Comparison of ENCODE assay signal across 12 cellular contexts in the genomic region with DNA sequence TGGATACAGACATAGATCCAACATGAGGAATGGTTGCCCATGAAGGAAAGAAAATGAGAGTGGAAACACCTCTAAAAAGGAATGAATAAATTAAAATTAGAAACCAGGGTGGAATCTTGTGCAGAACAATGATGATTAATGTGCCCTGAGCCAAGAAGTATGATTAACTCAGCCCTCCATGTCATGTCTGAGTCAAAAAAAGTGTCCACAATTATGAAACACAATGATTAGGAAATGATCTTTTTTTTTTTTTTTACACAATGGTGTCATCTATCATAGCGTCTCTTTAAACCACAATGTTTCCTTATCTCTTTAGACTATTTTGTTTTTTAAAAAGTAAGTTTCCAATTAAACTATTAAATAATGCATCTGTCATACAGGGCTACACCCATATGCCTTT.
A peak's percentile ranks its signal among the peaks of the same experiment; 100 is the strongest.
DNase-seq lines count a peak whose midpoint lies in the region; ATAC-seq and TF ChIP-seq lines count a peak whose summit lies in the region.
"Had no signal": no experiment of that assay in that cellular context is flagged by ENCODE, and none has a peak within 500 bp of the region (broad histone marks: within the 10 kb centered on the region; RNA-seq: fewer than 3 reads in every experiment).

No MANE protein-coding gene starts in this region.

- peak overlapping the region; percentile 80 for H3K27ac Mint-ChIP-seq in MCF 10A (ENCODE audit: low read depth, unreplicated experiment)

- no peaks in the 10 kb centered on the region for H3K36me3 Mint-ChIP-seq in MCF 10A (ENCODE audit: insufficient read depth, unreplicated experiment)

- no peak for TF ChIP-seq EP300 in gastroesophageal sphincter (IDR thresholded peaks at IDR 0.05)

- POLR2A ChIA-PET in MCF 10A (lab: Yijun Ruan, JAX): interaction anchor here (0.6 to 4.1 kb wide), 7 partner anchors 10 to 74 kb away, joined by 3 to 23 read pairs (median 14); no protein-coding TSS in a partner anchor

- TF ChIP-seq CTCF in MCF 10A (IDR thresholded peaks at IDR 0.05; ENCODE audit: unreplicated experiment) (no peak), breast epithelium (IDR thresholded peaks at IDR 0.05) (no peak), fibroblast of the aortic adventitia (IDR thresholded peaks at IDR 0.05; ENCODE audit: insufficient read depth, low read length) (no peak), prostate gland (IDR thresholded peaks at IDR 0.05) (no peak), gastroesophageal sphincter (IDR thresholded peaks at IDR 0.05) (no peak)

- H3K36me3 ChIP-seq in breast epithelium (no peaks in the 10 kb centered on the region), prostate gland (no peaks in the 10 kb centered on the region), gastroesophageal sphincter (no peaks in the 10 kb centered on the region)

- peaks cover 41% of the 10 kb centered on the region for H3K4me1 Mint-ChIP-seq in MCF 10A (ENCODE audit: insufficient read depth, unreplicated experiment)

- no peaks in the 10 kb centered on the region for H3K9me3 ChIP-seq in breast epithelium
- no peaks in the 10 kb centered on the region for H3K9me3 ChIP-seq in prostate gland
- no peaks in the 10 kb centered on the region for H3K9me3 ChIP-seq in gastroesophageal sphincter

- WGBS in prostate gland: 44% methylated on average over 1 of the region's 1 CpG
- 38 to 56% methylated on average over 1 of the region's 1 CpG for WGBS in gastroesophageal sphincter (ENCODE audit: low coverage in 1 of 2), 2 donors

- H3K4me3 ChIP-seq in breast epithelium: no peak overlapping the region
- no peak overlapping the region for H3K4me3 ChIP-seq in fibroblast of the aortic adventitia (ENCODE audit: low read depth, low read length)
- H3K4me3 ChIP-seq in prostate gland: no peak overlapping the region
- H3K4me3 ChIP-seq in gastroesophageal sphincter: no peak overlapping the region

- CTCF ChIA-PET in MCF 10A (lab: Yijun Ruan, JAX): interaction anchor here (0.7 to 1.2 kb wide), 2 partner anchors 22 to 37 kb away, joined by 3 to 7 read pairs; no protein-coding TSS in a partner anchor

- no peaks in the 10 kb centered on the region for H3K27me3 Mint-ChIP-seq in MCF 10A (ENCODE audit: insufficient read depth, unreplicated experiment)

- no peaks in the 10 kb centered on the region for H3K4me1 ChIP-seq in breast epithelium
- H3K4me1 ChIP-seq in prostate gland (replicated peaks): no peaks in the 10 kb centered on the region
- H3K4me1 ChIP-seq in gastroesophageal sphincter: no peaks in the 10 kb centered on the region

- TF ChIP-seq POLR2A in breast epithelium (IDR thresholded peaks at IDR 0.05) (no peak), prostate gland (IDR thresholded peaks at IDR 0.05) (no peak), gastroesophageal sphincter (IDR thresholded peaks at IDR 0.05) (no peak)

- H3K9me3 Mint-ChIP-seq in MCF 10A (ENCODE audit: unreplicated experiment): no peaks in the 10 kb centered on the region

- H3K27me3 ChIP-seq in breast epithelium (no peaks in the 10 kb centered on the region), prostate gland (replicated peaks; ENCODE audit: insufficient read depth) (no peaks in the 10 kb centered on the region), gastroesophageal sphincter (no peaks in the 10 kb centered on the region)

- ATAC-seq in gastroesophageal sphincter: no peak

- no TSS peak for BruUV-seq in MCF 10A (replicated peaks; lab: Mats Ljungman, UMichigan)

- intact Hi-C loops in MCF 10A (cut with micrococcal nuclease) (loop anchor here (2.0 kb wide), 1 partner anchor 29 kb away; no protein-coding TSS in a partner anchor), breast epithelium (cut with DNase I; ENCODE audit: low total_unique reads) (no loop called here), prostate gland (cut with DNase I) (no loop called here)

- H3K27ac ChIP-seq in breast epithelium: no peak overlapping the region
- no peak overlapping the region for H3K27ac ChIP-seq in prostate gland
- H3K27ac ChIP-seq in gastroesophageal sphincter: no peak overlapping the region

- peak; percentile 94 for DNase-seq in MCF 10A (ENCODE audit: unreplicated experiment)
- no peak for DNase-seq in breast epithelium (ENCODE audit: low spot score in 2 of 2)
- peak; percentile 79 for DNase-seq in RKO (ENCODE audit: low spot score)
- DNase-seq in fibroblast of the aortic adventitia (ENCODE audit: low read depth): peak; percentile 81
- no peak for DNase-seq in AG08396 (ENCODE audit: low spot score)
- DNase-seq in prostate gland (ENCODE audit: low spot score): no peak
- no peak for DNase-seq in SHP77 treated with DMSO at 0.1 percent for 48 hours (lab: John Stamatoyannopoulos, UW)
- DNase-seq: activated CD4-positive, alpha-beta T cell treated with anti-CD3 and anti-CD28 coated beads, Interleukin-2, amount 50 U/mL, for 1 hour; amniotic stem cell; effector memory CD4-positive, alpha-beta T cell; KG1 had no signal

- peak overlapping the region; percentile 35 for H3K4me3 Mint-ChIP-seq in MCF 10A (ENCODE audit: unreplicated experiment)

Comparison
In these comparisons a context has a peak if more than half of its experiments do, and no peak if none do; other contexts are left out.
1. DNase-seq: peak in MCF 10A (single experiment), RKO (single experiment) and fibroblast of the aortic adventitia (single experiment); none in breast epithelium (0 of 2), AG08396 (single experiment), prostate gland (single experiment) and SHP77 treated with DMSO at 0.1 percent for 48 hours (single experiment).